ENCODE assay signal across 13 cellular contexts in the genomic region with DNA sequence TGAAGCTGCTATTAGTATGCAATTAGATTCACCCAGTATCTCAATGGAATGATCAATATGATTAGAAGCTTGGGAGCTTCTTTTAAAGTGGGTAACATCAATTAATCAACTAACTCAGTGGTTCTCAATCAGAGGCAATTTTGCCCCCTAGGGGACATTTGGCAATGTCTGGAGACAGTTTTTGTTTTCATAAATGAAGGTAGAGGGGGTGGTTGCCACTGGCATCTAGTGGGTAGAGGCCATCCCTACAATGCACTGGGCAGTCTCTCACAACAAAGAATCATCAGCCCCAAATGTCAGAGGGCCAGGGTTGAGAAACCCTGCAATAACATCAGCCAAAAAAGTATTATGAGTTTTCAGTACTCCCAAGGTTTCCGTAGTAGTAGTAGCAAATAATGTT. TPM values are rescaled to one million over a fixed set of nuclear protein-coding genes. Genes with fewer than 3 reads are reported as not detected.
DNase-seq lines count a peak whose midpoint lies in the region; ATAC-seq and TF ChIP-seq lines count a peak whose summit lies in the region.
"Had no signal": no experiment of that assay in that cellular context is flagged by ENCODE, and none has a peak within 500 bp of the region (broad histone marks: within the 10 kb centered on the region; RNA-seq: fewer than 3 reads in every experiment).

No MANE protein-coding gene starts in this region.

- no peaks in the 10 kb centered on the region for H3K36me3 Mint-ChIP-seq in activated CD4-positive, alpha-beta T cell treated with anti-CD3 and anti-CD28 coated beads for 36 hours (ENCODE audit: low read depth)
- H3K36me3 Mint-ChIP-seq: CD4-positive, CD25-positive, alpha-beta regulatory T cell had no signal

- H3K4me3 ChIP-seq in dorsolateral prefrontal cortex (no peak overlapping the region), sigmoid colon (no peak overlapping the region)

- 94 to 96% methylated on average over 1 of the region's 1 CpG for WGBS in sigmoid colon, 2 donors

- CTCF ChIA-PET in activated CD4-positive, alpha-beta T cell treated with anti-CD3 and anti-CD28 coated beads for 36 hours (lab: Charles Lee), result interaction anchor here (1.3 kb wide), 1 partner anchor 39 kb away, joined by 3 read pairs; no protein-coding TSS in a partner anchor

- no peak for ATAC-seq in activated CD4-positive, alpha-beta T cell treated with anti-CD3 and anti-CD28 coated beads for 36 hours

- H3K4me1 Mint-ChIP-seq in activated CD4-positive, alpha-beta T cell treated with anti-CD3 and anti-CD28 coated beads for 36 hours, result no peaks in the 10 kb centered on the region
- H3K4me1 Mint-ChIP-seq: CD4-positive, CD25-positive, alpha-beta regulatory T cell had no signal

- H3K4me1 ChIP-seq in sigmoid colon, result peaks cover 0 to 52% (median 37%) of the 10 kb centered on the region in 4 donors

- no peak overlapping the region for H3K27ac Mint-ChIP-seq in activated CD4-positive, alpha-beta T cell treated with anti-CD3 and anti-CD28 coated beads for 36 hours
- H3K27ac Mint-ChIP-seq: activated CD4-positive, alpha-beta T cell treated with anti-CD3 and anti-CD28 coated beads, Interleukin-2, amount 10 ng/mL, durations not matched to agents 7 days and 5 days; CD4-positive, CD25-positive, alpha-beta regulatory T cell; stimulated activated naive CD8-positive, alpha-beta T cell treated with anti-CD3 and anti-CD28 coated beads, Interleukin-15, Interleukin-2, amounts not matched to agents 100 ng/mL and 50 ng/mL, for 24 hours had no signal

- H3K27ac ChIP-seq in dorsolateral prefrontal cortex (no peak overlapping the region), sigmoid colon (peak overlapping the region; percentile 35 to 99 (median 71))
- H3K27ac ChIP-seq: neutrophil had no signal

- intact Hi-C loops in activated CD4-positive, alpha-beta T cell treated with anti-CD3 and anti-CD28 coated beads for 36 hours (cut with DNase I, micrococcal nuclease), result no loop called here
- intact Hi-C loops in dorsolateral prefrontal cortex (cut with DNase I), result loop anchor here in 1 of 2 donors (10.0 kb wide), 1 partner anchor 137 kb away; no protein-coding TSS in a partner anchor
- intact Hi-C loops in sigmoid colon (cut with DNase I), result loop anchor here (10.0 kb wide), 2 partner anchors 213 to 217 kb away; a partner anchor contains a TSS

- no peaks in the 10 kb centered on the region for H3K9me3 ChIP-seq in sigmoid colon
- H3K9me3 ChIP-seq: neutrophil had no signal

- POLR2A ChIA-PET in activated CD4-positive, alpha-beta T cell treated with anti-CD3 and anti-CD28 coated beads for 36 hours (lab: Charles Lee), result interaction anchor here (0.5 kb wide), 1 partner anchor 1683 kb away, joined by 4 read pairs; no protein-coding TSS in a partner anchor

- no peaks in the 10 kb centered on the region for H3K36me3 ChIP-seq in sigmoid colon
- H3K36me3 ChIP-seq: neutrophil had no signal

- peak; percentile 15 for DNase-seq in activated CD4-positive, alpha-beta T cell treated with anti-CD3 and anti-CD28 coated beads for 36 hours
- DNase-seq in activated CD4-positive, alpha-beta T cell treated with anti-CD3 and anti-CD28 coated beads for 48 hours, result no peak
- DNase-seq in NAMALWA (ENCODE audit: low spot score) (peak; percentile 58), dorsolateral prefrontal cortex (no peak), sigmoid colon (no peak), GM03348 (ENCODE audit: low spot score) (no peak), LoVo (ENCODE audit: low spot score) (no peak), 8988T (no peak)
- DNase-seq: activated CD4-positive, alpha-beta T cell treated with anti-CD3 and anti-CD28 coated beads, Interleukin-2, amount 10 ng/mL, durations not matched to agents 7 days and 5 days; NCI-H1417 had no signal

- no peaks in the 10 kb centered on the region for H3K9me3 Mint-ChIP-seq in activated CD4-positive, alpha-beta T cell treated with anti-CD3 and anti-CD28 coated beads for 36 hours (ENCODE audit: low read depth)
- H3K9me3 Mint-ChIP-seq: activated CD4-positive, alpha-beta T cell treated with anti-CD3 and anti-CD28 coated beads, Interleukin-2, amount 10 ng/mL, durations not matched to agents 7 days and 5 days; CD4-positive, CD25-positive, alpha-beta regulatory T cell; stimulated activated naive CD8-positive, alpha-beta T cell treated with anti-CD3 and anti-CD28 coated beads, Interleukin-15, Interleukin-2, amounts not matched to agents 100 ng/mL and 50 ng/mL, for 24 hours had no signal

- H3K27me3 ChIP-seq in dorsolateral prefrontal cortex (no peaks in the 10 kb centered on the region), sigmoid colon (no peaks in the 10 kb centered on the region)

- TF ChIP-seq EP300 in sigmoid colon (IDR thresholded peaks at IDR 0.05), result no peak

- H3K27me3 Mint-ChIP-seq in activated CD4-positive, alpha-beta T cell treated with anti-CD3 and anti-CD28 coated beads for 36 hours, result peaks cover 6% of the 10 kb centered on the region

- H3K4me3 Mint-ChIP-seq in activated CD4-positive, alpha-beta T cell treated with anti-CD3 and anti-CD28 coated beads for 36 hours, result no peak overlapping the region
- H3K4me3 Mint-ChIP-seq: activated CD4-positive, alpha-beta T cell treated with anti-CD3 and anti-CD28 coated beads, Interleukin-2, amount 10 ng/mL, durations not matched to agents 7 days and 5 days; CD4-positive, CD25-positive, alpha-beta regulatory T cell; stimulated activated naive CD8-positive, alpha-beta T cell treated with anti-CD3 and anti-CD28 coated beads, Interleukin-15, Interleukin-2, amounts not matched to agents 100 ng/mL and 50 ng/mL, for 24 hours had no signal

- peak in 33 of 56 donors; percentile 5 to 47 (median 26) for TF ChIP-seq CTCF in dorsolateral prefrontal cortex (IDR thresholded peaks at IDR 0.05 in 54 of 56, conservative IDR thresholded peaks at IDR 0.05 in 2 of 56; ENCODE audit: low read depth in 1 of 56, partially characterized antibody in 56 of 56)
- no peak for TF ChIP-seq CTCF in sigmoid colon (IDR thresholded peaks at IDR 0.05)

- no peak for TF ChIP-seq POLR2A in sigmoid colon (IDR thresholded peaks at IDR 0.05)

RNA-seq across cellular contexts. Expression of a gene that starts 5.9 kb away (rescaled TPM):
- 1 to 10 TPM; 1.8 to 2.3 TPM for total RNA-seq in activated CD4-positive, alpha-beta T cell treated with anti-CD3 and anti-CD28 coated beads for 36 hours
- total RNA-seq in dorsolateral prefrontal cortex (10 to 100 TPM; 13.5 to 35.0 (median 20.8) TPM), sigmoid colon (100 to 1,000 TPM in 3 of 4 donors, 10 to 100 TPM in 1; 96.3 to 161 (median 115) TPM)
- polyA plus RNA-seq in sigmoid colon, result 1 to 10 TPM in 2 of 3 donors, under 1 TPM in 1; 0.69 to 7.9 (median 1.8) TPM

Comparison
In these comparisons a context has a peak if more than half of its experiments do, and no peak if none do; other contexts are left out.
1. DNase-seq: peak in activated CD4-positive, alpha-beta T cell treated with anti-CD3 and anti-CD28 coated beads for 36 hours (single experiment) and NAMALWA (single experiment); none in activated CD4-positive, alpha-beta T cell treated with anti-CD3 and anti-CD28 coated beads for 48 hours (single experiment), dorsolateral prefrontal cortex (0 of 10), sigmoid colon (single experiment), GM03348 (single experiment), LoVo (single experiment) and 8988T (single experiment).
2. H3K27ac ChIP-seq: peak in sigmoid colon (4 of 4); none in dorsolateral prefrontal cortex (0 of 59).
3. CTCF ChIP-seq: peak in dorsolateral prefrontal cortex (33 of 56); none in sigmoid colon (0 of 4).
4. RNA of a gene that starts 5.9 kb away (total RNA-seq): 96.3 to 161 TPM in sigmoid colon and 13.5 to 35.0 TPM in dorsolateral prefrontal cortex; 1.8 to 2.3 TPM in activated CD4-positive, alpha-beta T cell treated with anti-CD3 and anti-CD28 coated beads for 36 hours; every median in the first group is over 4 times any median in the second.